ENCODE assay signal across 20 cellular contexts in the genomic region with DNA sequence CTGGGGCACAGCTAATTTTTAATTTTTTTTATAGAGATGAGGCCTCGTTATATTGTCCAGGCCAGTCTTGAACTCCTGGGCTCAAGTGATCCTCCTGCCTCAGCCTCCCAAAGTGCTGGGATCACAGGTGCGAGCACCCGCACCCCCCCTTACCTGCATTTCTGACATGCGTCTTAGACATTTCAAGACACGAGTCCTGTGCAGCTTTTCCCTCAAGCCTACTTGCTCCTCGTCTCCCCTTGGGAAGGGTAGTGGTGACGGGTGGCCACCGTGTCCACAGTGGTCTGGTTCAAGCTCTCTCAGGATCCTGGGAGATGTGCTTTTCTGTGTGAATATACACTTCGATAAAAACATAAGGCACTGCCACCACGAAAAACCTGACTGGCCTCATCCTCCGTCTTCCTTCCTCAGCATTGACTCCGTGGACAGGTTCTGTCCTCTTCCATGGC. TPM values are rescaled to one million over a fixed set of nuclear protein-coding genes. Genes with fewer than 3 reads are reported as not detected.
"Had no signal": no experiment of that assay in that cellular context is flagged by ENCODE, and none has a peak within 500 bp of the region (broad histone marks: within the 10 kb centered on the region; RNA-seq: fewer than 3 reads in every experiment).

No MANE protein-coding gene starts in this region.

- H3K27ac ChIP-seq: neutrophil, parathyroid adenoma, right lobe of liver, SK-N-MC had no signal

- H3K4me3 Mint-ChIP-seq: activated B cell treated with CpG ODN at 0.5 μM for 24 hours; activated CD4-positive, alpha-beta memory T cell treated with anti-CD3 and anti-CD28 coated beads for 36 hours; activated CD8-positive, alpha-beta memory T cell treated with anti-CD3 and anti-CD28 coated beads, Interleukin-2, amount 10 ng/mL, durations not matched to agents 7 days and 5 days; effector memory CD8-positive, alpha-beta T cell; stimulated activated naive B cell treated with anti-CD40 and anti-IgM and Interleukin-4, amounts not matched to agents 10 μg/mL and 1 μg/mL and 100 μg/mL, for 72 hours had no signal

- H3K9me3 Mint-ChIP-seq: activated B cell treated with CpG ODN at 0.5 μM for 24 hours; activated CD4-positive, alpha-beta memory T cell treated with anti-CD3 and anti-CD28 coated beads for 36 hours; activated naive CD4-positive, alpha-beta T cell treated with anti-CD3 and anti-CD28 coated beads, Interleukin-2, amount 50 U/mL, for 72 hours; effector memory CD8-positive, alpha-beta T cell; stimulated activated naive B cell treated with anti-CD40 and anti-IgM and Interleukin-4, amounts not matched to agents 10 μg/mL and 1 μg/mL and 100 μg/mL, for 72 hours had no signal

- H3K4me1 Mint-ChIP-seq: activated CD8-positive, alpha-beta memory T cell treated with anti-CD3 and anti-CD28 coated beads, Interleukin-2, amount 10 ng/mL, durations not matched to agents 7 days and 5 days had no signal

- H2AFZ ChIP-seq: parathyroid adenoma had no signal

- H3K27me3 Mint-ChIP-seq: activated B cell treated with CpG ODN at 0.5 μM for 24 hours; activated CD4-positive, alpha-beta memory T cell treated with anti-CD3 and anti-CD28 coated beads for 36 hours; activated CD8-positive, alpha-beta memory T cell treated with anti-CD3 and anti-CD28 coated beads, Interleukin-2, amount 10 ng/mL, durations not matched to agents 7 days and 5 days; effector memory CD8-positive, alpha-beta T cell; stimulated activated naive B cell treated with anti-CD40 and anti-IgM and Interleukin-4, amounts not matched to agents 10 μg/mL and 1 μg/mL and 100 μg/mL, for 72 hours had no signal

- H3K27ac Mint-ChIP-seq: activated B cell treated with CpG ODN at 0.5 μM for 24 hours; activated CD4-positive, alpha-beta memory T cell treated with anti-CD3 and anti-CD28 coated beads for 36 hours; activated CD8-positive, alpha-beta memory T cell treated with anti-CD3 and anti-CD28 coated beads, Interleukin-2, amount 10 ng/mL, durations not matched to agents 7 days and 5 days had no signal

- DNase-seq: activated B cell treated with CpG ODN at 0.5 μM for 24 hours; activated CD4-positive, alpha-beta memory T cell treated with anti-CD3 and anti-CD28 coated beads for 36 hours; activated CD4-positive, alpha-beta T cell treated with anti-CD3 and anti-CD28 coated beads for 4 hours; activated CD8-positive, alpha-beta memory T cell treated with anti-CD3 and anti-CD28 coated beads, Interleukin-2, amount 10 ng/mL, durations not matched to agents 7 days and 5 days; activated effector memory CD4-positive, alpha-beta T cell treated with anti-CD3 and anti-CD28 coated beads, Interleukin-2, amount 50 U/mL, for 16 hours; amniotic stem cell; dermis blood vessel endothelial cell; effector memory CD8-positive, alpha-beta T cell; foreskin fibroblast; glutamatergic neuron; hypothalamus; left ventricle myocardium inferior; mammary epithelial cell; stimulated activated CD4-positive, alpha-beta T cell treated with anti-CD3 and anti-CD28 coated beads, Interleukin-4, amount 100 ng/mL, for 4 hours; stimulated activated naive B cell treated with anti-CD40 and anti-IgM and Interleukin-4, amounts not matched to agents 10 μg/mL and 1 μg/mL and 100 μg/mL, for 72 hours had no signal

- H3K9me3 ChIP-seq: left ventricle myocardium inferior, neutrophil, right lobe of liver had no signal

- H3K4me3 ChIP-seq: left ventricle myocardium inferior, right lobe of liver, SK-N-MC had no signal

- H3K9ac ChIP-seq: parathyroid adenoma had no signal

- H3K27me3 ChIP-seq: neutrophil, right lobe of liver had no signal

- H3K4me1 ChIP-seq: right lobe of liver had no signal

- ATAC-seq: activated CD8-positive, alpha-beta memory T cell treated with anti-CD3 and anti-CD28 coated beads, Interleukin-2, amount 10 ng/mL, durations not matched to agents 7 days and 5 days; activated naive CD4-positive, alpha-beta T cell treated with anti-CD3 and anti-CD28 coated beads, Interleukin-2, amount 50 U/mL, for 72 hours; effector memory CD8-positive, alpha-beta T cell; right lobe of liver; stimulated activated naive B cell treated with anti-CD40 and anti-IgM and Interleukin-4, amounts not matched to agents 10 μg/mL and 1 μg/mL and 100 μg/mL, for 72 hours had no signal

RNA-seq across cellular contexts. Expression of gene C1QTNF1, which starts 24.0 kb away (rescaled TPM):
- total RNA-seq: activated B cell treated with CpG ODN at 0.5 μM for 24 hours; activated CD8-positive, alpha-beta memory T cell treated with anti-CD3 and anti-CD28 coated beads, Interleukin-2, amount 10 ng/mL, durations not matched to agents 7 days and 5 days; activated naive CD4-positive, alpha-beta T cell treated with anti-CD3 and anti-CD28 coated beads, Interleukin-2, amount 50 U/mL, for 72 hours had no signal
